In the genomic region with DNA sequence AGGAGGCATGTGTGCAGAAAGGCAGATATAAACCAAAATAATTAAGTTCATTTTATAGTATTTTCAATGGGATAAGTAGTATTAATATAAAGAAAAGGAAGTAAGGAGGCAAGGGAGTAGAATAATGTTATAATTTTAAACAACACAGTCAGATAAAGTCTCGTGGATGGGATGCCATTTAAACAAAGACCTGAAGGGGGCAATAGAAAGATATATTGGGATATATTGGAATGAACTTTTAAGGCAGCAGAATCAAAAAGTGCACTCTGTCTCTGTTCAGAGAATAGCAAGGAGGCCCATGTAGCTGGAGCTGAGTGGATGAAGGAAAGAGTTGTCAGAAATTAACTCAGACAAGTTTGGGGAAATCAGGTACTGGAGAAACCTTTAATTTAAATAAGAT, we compare ENCODE assay signal across 12 cellular contexts.
A peak's percentile ranks its signal among the peaks of the same experiment; 100 is the strongest.
DNase-seq lines count a peak whose midpoint lies in the region; ATAC-seq and TF ChIP-seq lines count a peak whose summit lies in the region.
"Had no signal": no experiment of that assay in that cellular context is flagged by ENCODE, and none has a peak within 500 bp of the region (broad histone marks: within the 10 kb centered on the region; RNA-seq: fewer than 3 reads in every experiment).

No MANE protein-coding gene starts in this region.

- H4K8ac ChIP-seq in IMR-90 (ENCODE audit: low read depth in 2 of 2, low read length in 2 of 2), result no peak overlapping the region

- no peak overlapping the region for H3K4me2 ChIP-seq in IMR-90 (ENCODE audit: low read depth, low read length)

- no peak overlapping the region for H3K27ac Mint-ChIP-seq in osteocyte (ENCODE audit: unreplicated experiment)
- H3K27ac Mint-ChIP-seq: T-helper 1 cell treated with Interleukin-12 subunit alpha and Interleukin-12 subunit beta and Interleukin-4 antibody, amounts not matched to agents 30 μg/mL and 1 μg/mL, for 36 hours had no signal

- no peaks in the 10 kb centered on the region for H3K9me3 Mint-ChIP-seq in osteocyte (ENCODE audit: unreplicated experiment)
- H3K9me3 Mint-ChIP-seq: T-helper 1 cell treated with Interleukin-12 subunit alpha and Interleukin-12 subunit beta and Interleukin-4 antibody, amounts not matched to agents 30 μg/mL and 1 μg/mL, for 36 hours had no signal

- no peaks in the 10 kb centered on the region for H3K9me1 ChIP-seq in IMR-90 (ENCODE audit: insufficient read depth, low read length)

- in situ Hi-C loops in IMR-90 (cut with MboI; ENCODE audit: low sequenced_read_pairs), result no loop called here

- H3K14ac ChIP-seq in IMR-90 (replicated peaks; ENCODE audit: low read depth, low read length), result no peak overlapping the region

- H2AK5ac ChIP-seq in IMR-90 (ENCODE audit: low read depth, low read length), result no peak overlapping the region

- no peak overlapping the region for H2BK120ac ChIP-seq in IMR-90 (ENCODE audit: low read depth, low read length)

- H3K56ac ChIP-seq in IMR-90 (ENCODE audit: extremely low read depth, insufficient read depth, low read length), result no peak overlapping the region

- H2AFZ ChIP-seq in IMR-90 (replicated peaks; ENCODE audit: low read length, poor library complexity), result no peak overlapping the region

- H4K5ac ChIP-seq in IMR-90 (ENCODE audit: low read depth, low read length), result no peak overlapping the region

- ATAC-seq in IMR-90 (ENCODE audit: low read depth) (no peak), body of pancreas (no peak), GM18519 (IDR thresholded peaks at IDR 0.05; ENCODE audit: low FRiP score, unreplicated experiment) (no peak)
- ATAC-seq: gastroesophageal sphincter had no signal

- H4K91ac ChIP-seq in IMR-90 (ENCODE audit: insufficient read depth, low read depth, low read length), result no peak overlapping the region

- CTCF ChIA-PET in IMR-90 (lab: Yijun Ruan, JAX), result no interaction called here

- H3K4ac ChIP-seq in IMR-90 (ENCODE audit: low read depth, low read length), result no peak overlapping the region

- H2AK9ac ChIP-seq in IMR-90 (replicated peaks; ENCODE audit: low read depth, low read length, poor library complexity), result no peak overlapping the region

- no peak for TF ChIP-seq RAD21 in IMR-90 (IDR thresholded peaks at IDR 0.05; ENCODE audit: low read length)

- H3K18ac ChIP-seq in IMR-90 (ENCODE audit: low read depth, low read length), result no peak overlapping the region

- H3K4me1 Mint-ChIP-seq in osteocyte (ENCODE audit: unreplicated experiment), result no peaks in the 10 kb centered on the region

- no peak overlapping the region for H3K4me3 ChIP-seq in IMR-90 (ENCODE audit: insufficient read depth, low read depth, low read length)
- H3K4me3 ChIP-seq in body of pancreas, result no peak overlapping the region
- H3K4me3 ChIP-seq in esophagus squamous epithelium, result no peak overlapping the region
- H3K4me3 ChIP-seq: gastroesophageal sphincter had no signal

- TF ChIP-seq CTCF in IMR-90 (conservative IDR thresholded peaks at IDR 0.05; ENCODE audit: low read depth, low read length), result peak; percentile 24; the same call in 1 of the 2 replicates
- TF ChIP-seq CTCF in body of pancreas (IDR thresholded peaks at IDR 0.05), result peak in 4 of 7 experiments; percentile 9 to 20 (median 16)
- peak; percentile 45 for TF ChIP-seq CTCF in osteocyte (IDR thresholded peaks at IDR 0.05)
- no peak for TF ChIP-seq CTCF in esophagus squamous epithelium (IDR thresholded peaks at IDR 0.05)

- H3K27me3 ChIP-seq in IMR-90 (ENCODE audit: control insufficient read depth, insufficient read depth, low read length), result no peaks in the 10 kb centered on the region
- no peaks in the 10 kb centered on the region for H3K27me3 ChIP-seq in body of pancreas
- no peaks in the 10 kb centered on the region for H3K27me3 ChIP-seq in esophagus squamous epithelium
- H3K27me3 ChIP-seq: gastroesophageal sphincter had no signal

- H3K36me3 ChIP-seq in IMR-90 (ENCODE audit: control insufficient read depth, insufficient read depth, low read length) (no peaks in the 10 kb centered on the region), body of pancreas (replicated peaks in 1 of 2; ENCODE audit: insufficient read depth in 1 of 2, low read depth in 2 of 2) (no peaks in the 10 kb centered on the region), esophagus squamous epithelium (no peaks in the 10 kb centered on the region)
- H3K36me3 ChIP-seq: gastroesophageal sphincter had no signal

- no peak overlapping the region for H2BK20ac ChIP-seq in IMR-90 (ENCODE audit: low read depth, low read length)

- no peak overlapping the region for H2BK15ac ChIP-seq in IMR-90 (ENCODE audit: low read depth, low read length)

- no peak overlapping the region for H3K4me3 Mint-ChIP-seq in osteocyte (ENCODE audit: unreplicated experiment)
- H3K4me3 Mint-ChIP-seq: T-helper 1 cell treated with Interleukin-12 subunit alpha and Interleukin-12 subunit beta and Interleukin-4 antibody, amounts not matched to agents 30 μg/mL and 1 μg/mL, for 36 hours had no signal

- peaks cover 5% of the 10 kb centered on the region for H3K27me3 Mint-ChIP-seq in osteocyte (ENCODE audit: unreplicated experiment)

- H3K9ac ChIP-seq in IMR-90 (ENCODE audit: low read depth, low read length), result no peak overlapping the region

- no peaks in the 10 kb centered on the region for H4K20me1 ChIP-seq in IMR-90 (ENCODE audit: insufficient read depth, low read length)

- no peaks in the 10 kb centered on the region for H3K79me1 ChIP-seq in IMR-90 (ENCODE audit: low read depth in 1 of 2, low read length in 2 of 2)

- H2BK5ac ChIP-seq in IMR-90 (ENCODE audit: low read depth, low read length, poor library complexity, severe bottlenecking), result no peak overlapping the region

- intact Hi-C loops in IMR-90 (cut with micrococcal nuclease), result no loop called here
- intact Hi-C loops in body of pancreas (cut with DNase I), result no loop called here
- intact Hi-C loops in esophagus squamous epithelium (cut with DNase I), result no loop called here

- no peaks in the 10 kb centered on the region for H3K9me3 ChIP-seq in IMR-90 (ENCODE audit: control insufficient read depth, insufficient read depth, low read length)
- no peaks in the 10 kb centered on the region for H3K9me3 ChIP-seq in body of pancreas
- no peaks in the 10 kb centered on the region for H3K9me3 ChIP-seq in esophagus squamous epithelium
- H3K9me3 ChIP-seq: gastroesophageal sphincter had no signal

- no peak overlapping the region for H3K27ac ChIP-seq in IMR-90 (ENCODE audit: insufficient read depth, low read length)
- H3K27ac ChIP-seq in body of pancreas, result no peak overlapping the region
- H3K27ac ChIP-seq in esophagus squamous epithelium, result no peak overlapping the region
- H3K27ac ChIP-seq: gastroesophageal sphincter had no signal

- dilution Hi-C loops in IMR-90 (cut with HindIII; ENCODE audit: low sequenced_read_pairs, unreplicated experiment), result no loop called here

- H3K36me3 Mint-ChIP-seq in osteocyte (ENCODE audit: unreplicated experiment), result no peaks in the 10 kb centered on the region

- no CpG with 5 or more reads among the region's 1 CpG for WGBS in IMR-90 (ENCODE audit: extremely low coverage in 2 of 2, insufficient read length in 1 of 2), 2 experiments
- 7 to 17% methylated on average over 1 of the region's 1 CpG for WGBS in body of pancreas, 2 donors
- WGBS in esophagus squamous epithelium, 2 donors, result 24 to 26% methylated on average over 1 of the region's 1 CpG

- TF ChIP-seq POLR2A in IMR-90 (IDR thresholded peaks at IDR 0.05; ENCODE audit: low read depth, low read length) (no peak), body of pancreas (IDR thresholded peaks at IDR 0.05) (no peak), esophagus squamous epithelium (IDR thresholded peaks at IDR 0.05) (no peak)

- DNase-seq in DMS 273 (lab: John Stamatoyannopoulos, UW; ENCODE audit: unreplicated experiment) (peak; percentile 11), DMS 273 treated with DMSO at 0.1 percent for 48 hours (lab: John Stamatoyannopoulos, UW) (no peak), IMR-90 (no peak), body of pancreas (no peak), osteocyte (ENCODE audit: extremely low spot score, unreplicated experiment) (no peak), esophagus squamous epithelium (lab: John Stamatoyannopoulos, UW) (no peak), NCI-H1436 treated with DMSO at 0.1 percent for 48 hours (lab: John Stamatoyannopoulos, UW) (no peak)
- DNase-seq: 8988T, GDM1 had no signal

- no TSS peak for BruUV-seq in IMR-90 (replicated peaks; lab: Mats Ljungman, UMichigan)

- POLR2A ChIA-PET in IMR-90 (lab: Charles Lee; ENCODE audit: unreplicated experiment), result no interaction called here

- H3K4me1 ChIP-seq in IMR-90 (ENCODE audit: control insufficient read depth, insufficient read depth, low read length) (no peaks in the 10 kb centered on the region), body of pancreas (no peaks in the 10 kb centered on the region), esophagus squamous epithelium (no peaks in the 10 kb centered on the region)
- H3K4me1 ChIP-seq: gastroesophageal sphincter had no signal

- H3K23ac ChIP-seq in IMR-90 (ENCODE audit: low read depth, low read length), result no peak overlapping the region

TF ChIP-seq in IMR-90, 13 proteins besides CTCF, POLR2A, EP300 and RAD21 (continues in another document):
- TF ChIP-seq MXI1 (IDR thresholded peaks at IDR 0.05; ENCODE audit: borderline replicate concordance, low read depth, low read length) (no peak), CHD1 (IDR thresholded peaks at IDR 0.05; ENCODE audit: low read depth, low read length) (no peak), BHLHE40 (IDR thresholded peaks at IDR 0.05; ENCODE audit: low read depth, low read length) (no peak), MAZ (IDR thresholded peaks at IDR 0.05; ENCODE audit: borderline replicate concordance, low read depth, low read length) (no peak), CEBPB (IDR thresholded peaks at IDR 0.05; ENCODE audit: low read depth, low read length) (no peak), FOS (IDR thresholded peaks at IDR 0.05; ENCODE audit: low read depth, low read length) (no peak), MAFK (IDR thresholded peaks at IDR 0.05; ENCODE audit: low read depth, low read length) (no peak), NFE2L2 (IDR thresholded peaks at IDR 0.05; ENCODE audit: low read depth, low read length) (no peak), SMC3 (IDR thresholded peaks at IDR 0.05; ENCODE audit: low read depth, low read length) (no peak), RCOR1 (IDR thresholded peaks at IDR 0.05; ENCODE audit: insufficient replicate concordance, low read length) (no peak), RFX5 (IDR thresholded peaks at IDR 0.05; ENCODE audit: low read depth, low read length) (no peak)
- TF ChIP-seq, protein P1, sequence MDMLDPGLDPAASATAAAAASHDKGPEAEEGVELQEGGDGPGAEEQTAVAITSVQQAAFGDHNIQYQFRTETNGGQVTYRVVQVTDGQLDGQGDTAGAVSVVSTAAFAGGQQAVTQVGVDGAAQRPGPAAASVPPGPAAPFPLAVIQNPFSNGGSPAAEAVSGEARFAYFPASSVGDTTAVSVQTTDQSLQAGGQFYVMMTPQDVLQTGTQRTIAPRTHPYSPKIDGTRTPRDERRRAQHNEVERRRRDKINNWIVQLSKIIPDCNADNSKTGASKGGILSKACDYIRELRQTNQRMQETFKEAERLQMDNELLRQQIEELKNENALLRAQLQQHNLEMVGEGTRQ (IDR thresholded peaks at IDR 0.05; ENCODE audit: low read depth, low read length), result no peak

Comparison
In these comparisons a context has a peak if more than half of its experiments do, and no peak if none do; other contexts are left out.
1. CTCF ChIP-seq: peak in IMR-90 (single experiment), body of pancreas (4 of 7) and osteocyte (single experiment); none in esophagus squamous epithelium (0 of 6).